15 cellular contexts compared by ENCODE assay signal in the genomic region with DNA sequence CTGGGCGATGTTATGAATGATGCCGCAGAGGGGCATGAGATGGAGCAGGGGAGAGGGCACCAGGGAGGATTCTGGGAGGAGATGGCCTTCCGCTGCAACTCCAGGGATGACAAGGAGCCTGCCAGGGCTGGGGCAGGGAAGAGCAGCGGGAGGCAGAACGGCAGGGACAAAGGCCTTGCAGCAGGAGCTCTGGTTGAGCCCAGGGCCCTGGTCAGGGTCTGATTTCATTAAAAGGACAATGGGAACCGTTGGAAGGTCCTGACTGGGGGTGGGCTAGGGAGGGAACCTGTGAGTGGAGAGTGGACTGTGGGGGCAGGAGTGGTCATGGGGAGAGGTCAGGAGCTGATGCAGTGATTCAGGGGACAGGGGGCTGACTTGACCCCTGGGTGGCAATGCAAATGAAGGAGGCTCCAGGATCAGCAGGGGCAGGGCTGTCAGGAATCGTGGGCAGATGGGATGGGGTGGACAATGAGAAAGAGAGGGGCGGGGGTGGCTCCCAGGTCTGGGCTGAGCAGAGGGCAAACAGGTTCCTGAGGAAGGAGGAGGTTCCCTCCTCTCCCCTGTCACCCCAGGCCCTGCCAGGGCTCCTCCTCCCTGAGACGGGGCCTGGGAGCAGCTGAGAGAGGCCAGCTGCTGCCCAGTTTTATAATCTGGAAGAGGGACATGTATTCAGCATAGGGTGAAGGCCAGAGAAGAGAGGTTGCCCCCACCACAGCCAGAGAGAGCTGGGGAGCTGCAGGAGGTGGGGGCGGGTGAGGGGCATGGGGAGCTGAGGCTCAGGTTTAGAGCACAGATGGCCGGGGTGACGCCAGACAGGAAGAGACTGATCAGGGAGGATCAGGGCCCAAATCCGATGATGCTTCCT. TPM values are rescaled to one million over a fixed set of nuclear protein-coding genes. Genes with fewer than 3 reads are reported as not detected.
DNase-seq lines count a peak whose midpoint lies in the region; ATAC-seq, FAIRE-seq and TF ChIP-seq lines count a peak whose summit lies in the region.
"Had no signal": no experiment of that assay in that cellular context is flagged by ENCODE, and none has a peak within 500 bp of the region (broad histone marks: within the 10 kb centered on the region; RNA-seq: fewer than 3 reads in every experiment).

No MANE protein-coding gene starts in this region.

- H3K4me1 ChIP-seq in astrocyte (ENCODE audit: insufficient read depth, low read length) (peaks cover 15% of the 10 kb centered on the region), neural progenitor cell (peaks cover 24% of the 10 kb centered on the region)

- TF ChIP-seq POLR2A in H54 (IDR thresholded peaks at IDR 0.05; ENCODE audit: low read depth, low read length) = no peak

- peak; percentile 59 for FAIRE-seq in HTR-8/SVneo (lab: Jason Lieb, UNC)
- no peak for FAIRE-seq in astrocyte (lab: Jason Lieb, UNC)
- FAIRE-seq in H54 (lab: Jason Lieb, UNC) = no peak

- H3K9ac ChIP-seq in astrocyte (ENCODE audit: low read length) (no peak overlapping the region), neural progenitor cell (no peak overlapping the region)

- TF ChIP-seq CTCF in astrocyte (IDR thresholded peaks at IDR 0.05; ENCODE audit: insufficient read depth, low read depth, low read length) (no peak), neural progenitor cell (IDR thresholded peaks at IDR 0.05) (no peak)

- H3K79me2 ChIP-seq in astrocyte (ENCODE audit: insufficient read depth, low read length) (no peaks in the 10 kb centered on the region), neural progenitor cell (ENCODE audit: low read depth) (no peaks in the 10 kb centered on the region)

- H3K4me2 ChIP-seq in astrocyte (ENCODE audit: low read length) = no peak overlapping the region
- peak overlapping the region; percentile 38 for H3K4me2 ChIP-seq in neural progenitor cell

- no peaks in the 10 kb centered on the region for H3K9me3 ChIP-seq in astrocyte (ENCODE audit: insufficient read depth, low read depth, low read length)
- H3K9me3 ChIP-seq in neural progenitor cell (ENCODE audit: low read depth) = no peaks in the 10 kb centered on the region
- H3K9me3 ChIP-seq: stomach had no signal

- no peaks in the 10 kb centered on the region for H3K36me3 ChIP-seq in astrocyte (ENCODE audit: insufficient read depth, low read length)
- no peaks in the 10 kb centered on the region for H3K36me3 ChIP-seq in neural progenitor cell
- H3K36me3 ChIP-seq: stomach had no signal

- H3K4me3 Mint-ChIP-seq in astrocyte (ENCODE audit: unreplicated experiment) (peak overlapping the region; percentile 11), neural progenitor cell (peak overlapping the region; percentile 4)

- no peaks in the 10 kb centered on the region for H3K27me3 ChIP-seq in astrocyte (ENCODE audit: insufficient read depth, low read length)
- no peaks in the 10 kb centered on the region for H3K27me3 ChIP-seq in neural progenitor cell

- no peak for ATAC-seq in HG03565 (IDR thresholded peaks at IDR 0.05; ENCODE audit: unreplicated experiment)
- ATAC-seq: HCT116 had no signal

- H3K4me1 Mint-ChIP-seq in astrocyte (ENCODE audit: low read depth, unreplicated experiment) (peaks cover 4% of the 10 kb centered on the region), neural progenitor cell (peaks cover 46% of the 10 kb centered on the region)

- H3K4me3 ChIP-seq in astrocyte (ENCODE audit: insufficient read depth, low read depth, low read length) (no peak overlapping the region), neural progenitor cell (no peak overlapping the region)
- H3K4me3 ChIP-seq: stomach had no signal

- H4K20me1 ChIP-seq in astrocyte (ENCODE audit: insufficient read depth, low read length) (no peaks in the 10 kb centered on the region), neural progenitor cell (ENCODE audit: low read depth) (no peaks in the 10 kb centered on the region)

- H3K27ac ChIP-seq in astrocyte (ENCODE audit: low read depth, low read length) = no peak overlapping the region
- no peak overlapping the region for H3K27ac ChIP-seq in neural progenitor cell
- H3K27ac ChIP-seq: stomach had no signal

- no peak overlapping the region for H3K27ac Mint-ChIP-seq in astrocyte (ENCODE audit: unreplicated experiment)
- peak overlapping the region; percentile 74 for H3K27ac Mint-ChIP-seq in neural progenitor cell

- peaks cover 2% of the 10 kb centered on the region for H3K9me3 Mint-ChIP-seq in astrocyte (ENCODE audit: unreplicated experiment)
- no peaks in the 10 kb centered on the region for H3K9me3 Mint-ChIP-seq in neural progenitor cell

- H2AFZ ChIP-seq in astrocyte (ENCODE audit: low read depth, low read length) = no peak overlapping the region
- H2AFZ ChIP-seq in neural progenitor cell (replicated peaks) = peak overlapping the region; percentile 41

- DNase-seq in D341Med (ENCODE audit: low spot score) (peak; percentile 76), HTR-8/SVneo (ENCODE audit: insufficient read length, low spot score) (no peak), astrocyte (ENCODE audit: low read depth) (no peak), neural progenitor cell (ENCODE audit: low spot score) (peak; percentile 67), SHP77 treated with DMSO at 0.1 percent for 48 hours (lab: John Stamatoyannopoulos, UW) (no peak), H54 (ENCODE audit: insufficient read length, low spot score) (no peak)
- DNase-seq: activated naive CD4-positive, alpha-beta T cell; Calu3; dermis blood vessel endothelial cell; foreskin fibroblast; Right ventricle myocardium superior; stomach had no signal

- H3K36me3 Mint-ChIP-seq in astrocyte (ENCODE audit: low read depth, unreplicated experiment) (no peaks in the 10 kb centered on the region), neural progenitor cell (no peaks in the 10 kb centered on the region)

- peaks cover 57% of the 10 kb centered on the region for H3K27me3 Mint-ChIP-seq in astrocyte (ENCODE audit: low read depth, unreplicated experiment)
- peaks cover 9% of the 10 kb centered on the region for H3K27me3 Mint-ChIP-seq in neural progenitor cell (ENCODE audit: insufficient read depth, low read depth)

- H3F3A ChIP-seq in neural progenitor cell (ENCODE audit: low read depth) = peaks cover 6% of the 10 kb centered on the region

RNA-seq across cellular contexts. Expression of gene DUSP2, which starts 7.3 kb away (rescaled TPM):
- total RNA-seq in astrocyte (0.84 and 0.95 TPM in 2 replicates), neural progenitor cell (ENCODE audit: low replicate concordance) (2.3 TPM in 1 of 2 replicates, not detected in the other)

RNA-seq across cellular contexts. Expression of gene ASTL, which starts 14.2 kb away (rescaled TPM):
- total RNA-seq in astrocyte (not detected in 2 replicates), neural progenitor cell (ENCODE audit: low replicate concordance) (not detected in 2 replicates)
- total RNA-seq: Calu3, dermis blood vessel endothelial cell, NCI-H460, Right ventricle myocardium superior, stomach had no signal

RNA-seq across cellular contexts. Expression of gene ADRA2B, which starts 36.2 kb away (rescaled TPM):
- total RNA-seq in astrocyte (not detected in 2 replicates), neural progenitor cell (ENCODE audit: low replicate concordance) (3.0 and 10.5 TPM in 2 replicates)
- total RNA-seq: Calu3, NCI-H460 had no signal

RNA-seq across cellular contexts. Expression of gene STARD7, which starts 56.1 kb away (rescaled TPM):
- total RNA-seq in astrocyte = 101 and 103 TPM in 2 replicates
- total RNA-seq in neural progenitor cell (ENCODE audit: low replicate concordance) = 162 and 179 TPM in 2 replicates

Comparison
In these comparisons a context has a peak if more than half of its experiments do, and no peak if none do; other contexts are left out.
1. DNase-seq: peak in D341Med (single experiment) and neural progenitor cell (single experiment); none in HTR-8/SVneo (single experiment), astrocyte (single experiment), SHP77 treated with DMSO at 0.1 percent for 48 hours (single experiment) and H54 (single experiment).